8 cellular contexts compared by ENCODE assay signal in genomic region chr12:2957816-2958431, GRCh38. TPM values are rescaled to one million over a fixed set of nuclear protein-coding genes. Genes with fewer than 3 reads are reported as not detected.
A peak's percentile ranks its signal among the peaks of the same experiment; 100 is the strongest.
DNase-seq lines count a peak whose midpoint lies in the region; ATAC-seq and TF ChIP-seq lines count a peak whose summit lies in the region.

No MANE protein-coding gene starts in this region.

- no peaks in the 10 kb centered on the region for H3K9me3 Mint-ChIP-seq in activated T-cell treated with anti-CD3 and anti-CD28 coated beads, Interleukin-2, amount 50 U/mL, for 72 hours
- no peaks in the 10 kb centered on the region for H3K9me3 Mint-ChIP-seq in activated T-helper 2 cell treated with anti-CD3 and anti-CD28 coated beads, Interferon-gamma antibody, Interleukin-2, Interleukin-4, amounts not matched to agents 10 μg/mL and 5 μg/mL and 100 μg/mL, durations not matched to agents 14 hours and 24 hours and 36 hours

- H3K27ac ChIP-seq in iPS-18a (ENCODE audit: low read length) = no peak overlapping the region
- peak overlapping the region; percentile 77 to 81 for H3K27ac ChIP-seq in thoracic aorta

- H3K9me3 ChIP-seq in iPS-18a (ENCODE audit: control insufficient read depth, low read depth, low read length) (no peaks in the 10 kb centered on the region), thoracic aorta (no peaks in the 10 kb centered on the region)

- peak overlapping the region; percentile 80 for H3K9ac ChIP-seq in iPS-18a (ENCODE audit: low read length)

- intact Hi-C loops in activated T-helper 2 cell treated with anti-CD3 and anti-CD28 coated beads, Interferon-gamma antibody, Interleukin-2, Interleukin-4, amounts not matched to agents 10 μg/mL and 5 μg/mL and 100 μg/mL, durations not matched to agents 14 hours and 24 hours and 36 hours (cut with micrococcal nuclease) = loop anchor here (10.0 kb wide), 1 partner anchor 1283 kb away; no protein-coding TSS in a partner anchor

- TF ChIP-seq CTCF in thoracic aorta (IDR thresholded peaks at IDR 0.05) = no peak
- TF ChIP-seq CTCF in GM13976 (IDR thresholded peaks at IDR 0.05; ENCODE audit: borderline replicate concordance, control extremely low read depth, extremely low read depth, insufficient read depth, missing control alignments) = no peak

- H3K4me3 ChIP-seq in iPS-18a (ENCODE audit: low read length) = peak overlapping the region; percentile 86
- H3K4me3 ChIP-seq in thoracic aorta = peak overlapping the region; percentile 82

- peaks cover 2% of the 10 kb centered on the region in 2 donors for H3K36me3 Mint-ChIP-seq in activated T-cell treated with anti-CD3 and anti-CD28 coated beads, Interleukin-2, amount 50 U/mL, for 72 hours (ENCODE audit: insufficient read depth in 2 of 2)
- no peaks in the 10 kb centered on the region for H3K36me3 Mint-ChIP-seq in activated T-helper 2 cell treated with anti-CD3 and anti-CD28 coated beads, Interferon-gamma antibody, Interleukin-2, Interleukin-4, amounts not matched to agents 10 μg/mL and 5 μg/mL and 100 μg/mL, durations not matched to agents 14 hours and 24 hours and 36 hours (ENCODE audit: low read depth)

- peaks cover 18% of the 10 kb centered on the region for H3K4me1 Mint-ChIP-seq in activated T-cell treated with anti-CD3 and anti-CD28 coated beads, Interleukin-2, amount 50 U/mL, for 72 hours (ENCODE audit: low read depth)
- peaks cover 12% of the 10 kb centered on the region for H3K4me1 Mint-ChIP-seq in activated T-helper 2 cell treated with anti-CD3 and anti-CD28 coated beads, Interferon-gamma antibody, Interleukin-2, Interleukin-4, amounts not matched to agents 10 μg/mL and 5 μg/mL and 100 μg/mL, durations not matched to agents 14 hours and 24 hours and 36 hours (ENCODE audit: low read depth)

- no peak for ATAC-seq in activated T-cell treated with anti-CD3 and anti-CD28 coated beads, Interleukin-2, amount 50 U/mL, for 72 hours (replicated peaks in 1 of 2)
- no peak for ATAC-seq in thoracic aorta (ENCODE audit: insufficient number of reproducible peaks, low FRiP score, low read depth)
- ATAC-seq in HG03175 (IDR thresholded peaks at IDR 0.05; ENCODE audit: unreplicated experiment) = no peak

- no peak for DNase-seq in activated T-cell treated with anti-CD3 and anti-CD28 coated beads, Interleukin-2, amount 50 U/mL, for 72 hours
- no peak for DNase-seq in activated T-cell treated with anti-CD3 and anti-CD28 coated beads, Interleukin-2, amount 50 U/mL, for 1 hour
- no peak for DNase-seq in activated T-helper 2 cell treated with anti-CD3 and anti-CD28 coated beads, Interferon-gamma antibody, Interleukin-2, Interleukin-4, amounts not matched to agents 10 μg/mL and 5 μg/mL and 100 μg/mL, durations not matched to agents 14 hours and 24 hours and 36 hours (ENCODE audit: low spot score)
- DNase-seq in thoracic aorta (ENCODE audit: low spot score) (no peak), GM13976 (ENCODE audit: low spot score) (no peak), DMS153 (lab: John Stamatoyannopoulos, UW) (no peak)

- H3K4me3 Mint-ChIP-seq in activated T-cell treated with anti-CD3 and anti-CD28 coated beads, Interleukin-2, amount 50 U/mL, for 72 hours = peak overlapping the region; percentile 84 to 90
- H3K4me3 Mint-ChIP-seq in activated T-helper 2 cell treated with anti-CD3 and anti-CD28 coated beads, Interferon-gamma antibody, Interleukin-2, Interleukin-4, amounts not matched to agents 10 μg/mL and 5 μg/mL and 100 μg/mL, durations not matched to agents 14 hours and 24 hours and 36 hours (ENCODE audit: low read depth) = peak overlapping the region; percentile 85

- H3K4me1 ChIP-seq in iPS-18a (ENCODE audit: control insufficient read depth, low read depth, low read length) (peaks cover 17% of the 10 kb centered on the region), thoracic aorta (ENCODE audit: control insufficient read depth in 1 of 2, low read depth in 2 of 2) (peaks cover 5 to 24% of the 10 kb centered on the region in 2 donors)

- in situ Hi-C loops in GM13976 (cut with MboI; ENCODE audit: low sequenced_read_pairs, unreplicated experiment) = no loop called here

- H3K36me3 ChIP-seq in iPS-18a (ENCODE audit: control insufficient read depth, low read depth, low read length) (no peaks in the 10 kb centered on the region), thoracic aorta (no peaks in the 10 kb centered on the region)

- no peak overlapping the region for H3K27ac Mint-ChIP-seq in activated T-cell treated with anti-CD3 and anti-CD28 coated beads, Interleukin-2, amount 50 U/mL, for 72 hours
- H3K27ac Mint-ChIP-seq in activated T-helper 2 cell treated with anti-CD3 and anti-CD28 coated beads, Interferon-gamma antibody, Interleukin-2, Interleukin-4, amounts not matched to agents 10 μg/mL and 5 μg/mL and 100 μg/mL, durations not matched to agents 14 hours and 24 hours and 36 hours = no peak overlapping the region

- peaks cover 53% of the 10 kb centered on the region for H3K27me3 Mint-ChIP-seq in activated T-cell treated with anti-CD3 and anti-CD28 coated beads, Interleukin-2, amount 50 U/mL, for 72 hours (ENCODE audit: low read depth)
- H3K27me3 Mint-ChIP-seq in activated T-helper 2 cell treated with anti-CD3 and anti-CD28 coated beads, Interferon-gamma antibody, Interleukin-2, Interleukin-4, amounts not matched to agents 10 μg/mL and 5 μg/mL and 100 μg/mL, durations not matched to agents 14 hours and 24 hours and 36 hours (ENCODE audit: low read depth) = peaks cover 44% of the 10 kb centered on the region

- H3K27me3 ChIP-seq in iPS-18a (ENCODE audit: control insufficient read depth, insufficient read depth, low read length) (peaks cover 18% of the 10 kb centered on the region), thoracic aorta (replicated peaks; ENCODE audit: insufficient read depth) (no peaks in the 10 kb centered on the region)

RNA-seq across cellular contexts. Expression of gene TEAD4, which starts 1.3 kb away (rescaled TPM):
- total RNA-seq in activated T-cell treated with anti-CD3 and anti-CD28 coated beads, Interleukin-2, amount 50 U/mL, for 72 hours = 1 to 10 TPM; 3.5 to 3.8 TPM
- total RNA-seq in activated T-helper 2 cell treated with anti-CD3 and anti-CD28 coated beads, Interferon-gamma antibody, Interleukin-2, Interleukin-4, amounts not matched to agents 10 μg/mL and 5 μg/mL and 100 μg/mL, durations not matched to agents 14 hours and 24 hours and 36 hours = 12.7 and 13.7 TPM in 2 replicates
- 10 to 100 TPM; 42.5 to 62.6 TPM for total RNA-seq in thoracic aorta
